ENCODE assay signal across 1 cellular context in the genomic region with DNA sequence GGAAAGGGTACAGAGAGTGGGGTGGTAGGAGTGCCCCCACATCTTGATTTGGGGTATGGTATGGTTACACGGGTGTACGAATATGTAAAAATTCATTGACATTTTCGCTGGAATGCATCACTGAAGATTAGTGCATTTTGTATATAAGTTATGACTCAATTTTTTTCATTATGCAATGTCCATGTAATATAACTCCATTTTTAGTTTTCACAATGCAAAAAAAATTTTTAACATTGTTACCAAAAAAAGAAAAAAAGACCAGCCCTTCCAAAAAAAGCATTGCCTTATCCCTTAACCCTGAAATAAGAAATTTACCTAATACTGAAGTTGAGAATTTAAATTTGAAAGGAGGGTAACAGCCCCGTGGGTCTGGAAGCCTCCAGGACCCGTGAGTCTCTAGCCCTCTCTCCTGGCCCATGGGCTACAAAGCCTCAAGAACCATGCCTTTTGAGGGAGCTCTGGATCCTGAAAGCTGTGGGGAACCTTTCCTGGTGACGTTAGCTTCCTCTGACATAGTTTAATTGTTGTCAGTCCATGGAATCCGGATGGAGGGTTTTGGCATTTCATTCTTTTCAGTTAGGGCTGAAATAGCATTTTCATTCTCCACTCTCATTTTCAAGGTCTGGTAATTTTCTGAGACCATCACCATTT.
TF ChIP-seq lines count a peak whose summit lies in the region.

No MANE protein-coding gene starts in this region.

TF ChIP-seq in Ishikawa, 13 proteins besides CTCF, POLR2A, EP300 and RAD21 (continued from another document):
- TF ChIP-seq, protein P1, sequence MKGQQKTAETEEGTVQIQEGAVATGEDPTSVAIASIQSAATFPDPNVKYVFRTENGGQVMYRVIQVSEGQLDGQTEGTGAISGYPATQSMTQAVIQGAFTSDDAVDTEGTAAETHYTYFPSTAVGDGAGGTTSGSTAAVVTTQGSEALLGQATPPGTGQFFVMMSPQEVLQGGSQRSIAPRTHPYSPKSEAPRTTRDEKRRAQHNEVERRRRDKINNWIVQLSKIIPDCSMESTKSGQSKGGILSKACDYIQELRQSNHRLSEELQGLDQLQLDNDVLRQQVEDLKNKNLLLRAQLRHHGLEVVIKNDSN (IDR thresholded peaks at IDR 0.05), result no peak
- no peak for TF ChIP-seq EGR1 (IDR thresholded peaks at IDR 0.05)
- TF ChIP-seq CREB1 (IDR thresholded peaks at IDR 0.05; ENCODE audit: low read depth), result no peak
- no peak for TF ChIP-seq FOXM1 (IDR thresholded peaks at IDR 0.05; ENCODE audit: borderline replicate concordance, low read depth)
